In the genomic region with DNA sequence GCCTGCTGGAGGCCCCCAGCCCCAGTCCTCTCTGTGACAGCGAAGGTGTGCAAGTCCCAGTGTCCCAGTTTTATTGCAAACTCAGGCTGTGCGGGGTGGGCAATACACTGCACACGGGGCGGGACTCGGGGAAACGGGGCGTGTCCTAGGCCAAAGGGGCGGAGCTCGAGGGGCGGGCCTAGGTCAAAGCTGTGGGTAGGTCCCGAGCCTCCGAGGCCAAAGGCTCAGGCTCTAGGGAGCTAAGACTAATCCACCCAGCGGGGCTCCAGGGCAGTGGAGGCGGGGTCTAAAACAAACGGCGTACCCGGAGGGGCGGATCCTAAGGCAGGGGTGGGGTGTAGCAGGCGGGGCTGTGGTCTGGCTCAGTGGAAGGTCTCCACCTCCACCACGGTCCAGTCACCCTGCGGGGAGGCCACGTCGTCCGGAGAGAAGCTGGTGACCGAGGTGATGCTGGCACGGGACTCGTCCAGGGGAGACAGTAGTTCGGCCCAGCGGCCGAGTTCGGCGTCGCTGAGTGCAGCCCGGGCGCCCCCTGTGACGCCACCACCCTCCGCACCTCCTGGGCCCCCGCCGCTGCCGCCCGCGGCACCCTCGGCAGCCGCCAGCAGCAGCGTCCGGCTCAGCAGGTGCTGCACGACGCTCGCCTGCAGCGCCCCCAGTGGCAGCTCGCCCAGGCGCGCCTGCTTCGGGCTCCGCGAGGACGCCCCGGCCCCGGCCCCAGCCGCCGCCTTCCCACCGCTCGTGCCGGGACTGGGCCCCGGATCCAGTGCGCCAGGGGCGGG, we compare ENCODE assay signal across 8 cellular contexts. TPM values are rescaled to one million over a fixed set of nuclear protein-coding genes. Genes with fewer than 3 reads are reported as not detected.
A peak's percentile ranks its signal among the peaks of the same experiment; 100 is the strongest.
DNase-seq lines count a peak whose midpoint lies in the region; ATAC-seq, FAIRE-seq and TF ChIP-seq lines count a peak whose summit lies in the region.

No MANE protein-coding gene starts in this region.

- peak; percentile 39 for ATAC-seq in GM21717 (IDR thresholded peaks at IDR 0.05; ENCODE audit: unreplicated experiment)
- peak; percentile 85 for ATAC-seq in central memory CD8-positive, alpha-beta T cell (replicated peaks; ENCODE audit: extremely low read depth, poor library complexity, severe bottlenecking)
- peak; percentile 58 for ATAC-seq in HepG2

- H4K20me1 ChIP-seq in HepG2 (ENCODE audit: insufficient read depth, low read length): no peaks in the 10 kb centered on the region; the same call in 1 of the 2 replicates

- H3K27me3 Mint-ChIP-seq in central memory CD8-positive, alpha-beta T cell: peaks cover 47% of the 10 kb centered on the region

- H3K4me1 Mint-ChIP-seq in central memory CD8-positive, alpha-beta T cell: peaks cover 33% of the 10 kb centered on the region

- intact Hi-C loops in HepG2 (cut with micrococcal nuclease; ENCODE audit: unreplicated experiment): no loop called here

- H3K4me1 ChIP-seq in HepG2 (ENCODE audit: insufficient read depth, low read length): peaks cover 70% of the 10 kb centered on the region

- H2AFZ ChIP-seq in HepG2 (ENCODE audit: low read length): no peak overlapping the region

- no peaks in the 10 kb centered on the region for H3K9me3 ChIP-seq in HepG2 (ENCODE audit: low read length)

- H3K27ac ChIP-seq in HepG2 (ENCODE audit: extremely low read length, insufficient read depth, low read length): peak overlapping the region; percentile 78

- TF ChIP-seq EP300 in HepG2 (IDR thresholded peaks at IDR 0.05; ENCODE audit: low read depth in 2 of 2, low read length in 2 of 2) (no peak), HepG2 (CRISPR knock-in tag; IDR thresholded peaks at IDR 0.05; ENCODE audit: borderline replicate concordance) (no peak)

- TF ChIP-seq POLR2A in HepG2 (IDR thresholded peaks at IDR 0.05; ENCODE audit: insufficient read depth in 1 of 2, low read depth in 2 of 2, low read length in 2 of 2): peak; percentile 46 to 48; a peak in 3 of 4 replicates

- H3K9me3 Mint-ChIP-seq in central memory CD8-positive, alpha-beta T cell: peaks cover 9% of the 10 kb centered on the region

- DNase-seq in DMS53 treated with DMSO at 0.1 percent for 48 hours (lab: John Stamatoyannopoulos, UW; ENCODE audit: unreplicated experiment) (peak; percentile 55), KBM-7 (peak; percentile 92), HepG2 (ENCODE audit: low spot score) (peak; percentile 87), NCI-H2196 (lab: John Stamatoyannopoulos, UW; ENCODE audit: unreplicated experiment) (no peak)
- DNase-seq in activated CD4-positive, CD25-positive, alpha-beta regulatory T cell (lab: John Stamatoyannopoulos, UW): peak; percentile 58 to 78 (median 70)
- DNase-seq in central memory CD8-positive, alpha-beta T cell (ENCODE audit: low spot score in 2 of 2): peak; percentile 81 to 84
- peak; percentile 77 for DNase-seq in stimulated activated CD4-positive, alpha-beta T cell treated with anti-CD3 and anti-CD28 coated beads, Interleukin-4, amount 100 ng/mL, for 24 hours

- no peaks in the 10 kb centered on the region for H3K36me3 ChIP-seq in HepG2 (replicated peaks in 1 of 2; ENCODE audit: control insufficient read depth in 1 of 2, insufficient read depth in 2 of 2, low read length in 2 of 2)

- H3K36me3 Mint-ChIP-seq in central memory CD8-positive, alpha-beta T cell (ENCODE audit: insufficient read depth): peaks cover 6% of the 10 kb centered on the region

- H3K27me3 ChIP-seq in HepG2 (ENCODE audit: control insufficient read depth in 1 of 2, insufficient read depth in 2 of 2, low read length in 2 of 2): no peaks in the 10 kb centered on the region

- peak overlapping the region; percentile 53 to 74 (median 67) for H3K4me3 ChIP-seq in HepG2 (replicated peaks in 1 of 3; ENCODE audit: insufficient read depth in 1 of 3, low read depth in 2 of 3, low read length in 3 of 3)

- no CpG with 5 or more reads among the region's 67 CpGs for WGBS in HepG2 (ENCODE audit: low lambda C conversion rate)

- peak; percentile 83 for TF ChIP-seq RAD21 in HepG2 (CRISPR knock-in tag; IDR thresholded peaks at IDR 0.05)

- H3K4me3 Mint-ChIP-seq in central memory CD8-positive, alpha-beta T cell: peak overlapping the region; percentile 79

- H3K4me2 ChIP-seq in HepG2 (ENCODE audit: low read depth, low read length): peak overlapping the region; percentile 95

- in situ Hi-C loops in KBM-7 (cut with MboI; ENCODE audit: low pct_unique_long_range_greater_than_20kb, low sequenced_read_pairs): no loop called here
- in situ Hi-C loops in HepG2 (cut with HindIII; ENCODE audit: extremely low pct_ligation_motif_present, low pct_unique_long_range_greater_than_20kb): no loop called here

- TF ChIP-seq CTCF in HepG2 (CRISPR knock-in tag; IDR thresholded peaks at IDR 0.05): peak; percentile 70; the same call in 1 of the 2 replicates

- H3K27ac Mint-ChIP-seq in central memory CD8-positive, alpha-beta T cell (ENCODE audit: low read depth): peak overlapping the region; percentile 53

- POLR2A ChIA-PET in HepG2 (lab: Yijun Ruan, JAX): interaction anchor here (0.5 to 3.3 kb wide), 15 partner anchors 11 to 75 kb away, joined by 3 to 67 read pairs (median 4); a partner anchor contains a TSS

- FAIRE-seq in HepG2 (lab: Jason Lieb, UNC): peak; percentile 61

- CTCF ChIA-PET in HepG2 (lab: Yijun Ruan, JAX; ENCODE audit: low intra/inter-chr PET ratio, low total read pairs): interaction anchor here (1.2 to 1.8 kb wide), 3 partner anchors 16 to 56 kb away, joined by 3 to 4 read pairs (median 4); a partner anchor contains a TSS

- TSS peak; percentile 47 for BruUV-seq in HepG2 (replicated peaks; lab: Mats Ljungman, UMichigan)

- H3K9ac ChIP-seq in HepG2 (ENCODE audit: insufficient read depth, low read depth, low read length): peak overlapping the region; percentile 62

- H3K79me2 ChIP-seq in HepG2 (ENCODE audit: insufficient read depth, low read length): no peaks in the 10 kb centered on the region

RNA-seq across cellular contexts. Expression of a gene that starts 5.3 kb away (rescaled TPM):
- 0.07 TPM in 2 replicates for total RNA-seq in HepG2 (2016; rRNA removed; fragmentation: Illumina TruSeq; extraction: Trizol)
- total RNA-seq in HepG2 (2016; cell fraction: cytosol; rRNA removed; fragmentation: Illumina TruSeq; extraction: Trizol; ENCODE audit: low read depth): 0.30 TPM in 1 of 2 replicates, not detected in the other
- total RNA-seq in HepG2 (2016; cell fraction: insoluble cytoplasmic fraction; rRNA removed; fragmentation: Illumina TruSeq; extraction: Trizol): 0.09 and 0.30 TPM in 2 replicates
- 0.15 and 0.17 TPM in 2 replicates for total RNA-seq in HepG2 (2016; cell fraction: membrane; rRNA removed; fragmentation: Illumina TruSeq; extraction: Trizol)
- total RNA-seq in HepG2 (2016; cell fraction: nucleus; rRNA removed; fragmentation: Illumina TruSeq; extraction: Trizol): 0.09 and 0.22 TPM in 2 replicates
- 0.17 TPM in 2 replicates for polyA plus RNA-seq in HepG2 (2011; rRNA removed)
- 0.05 and 0.13 TPM in 2 replicates for polyA plus RNA-seq in HepG2 (2011; cell fraction: cytosol; rRNA removed)
- polyA plus RNA-seq in HepG2 (2011; cell fraction: nucleus; rRNA removed): 0.73 and 1.3 TPM in 2 replicates
- 1.5 and 1.8 TPM in 2 replicates for polyA plus RNA-seq in HepG2 (2012)
- 0.23 and 0.25 TPM in 2 replicates for polyA plus RNA-seq in HepG2 (2016; cell fraction: cytosol; fragmentation: Illumina TruSeq; extraction: Trizol; ENCODE audit: low read depth)
- 0.54 and 0.83 TPM in 2 replicates for polyA plus RNA-seq in HepG2 (2016; cell fraction: insoluble cytoplasmic fraction; fragmentation: Illumina TruSeq; extraction: Trizol; ENCODE audit: low read depth)
- 0.34 and 0.41 TPM in 2 replicates for polyA plus RNA-seq in HepG2 (2016; cell fraction: membrane; fragmentation: Illumina TruSeq; extraction: Trizol; ENCODE audit: low read depth)
- polyA plus RNA-seq in HepG2 (2016; cell fraction: nucleus; fragmentation: Illumina TruSeq; extraction: Trizol; ENCODE audit: insufficient read depth, low read depth): 1.3 and 1.5 TPM in 2 replicates
- polyA minus RNA-seq in HepG2 (2011; rRNA and poly(A)+ RNA removed; ENCODE audit: low replicate concordance): 0.34 TPM in 1 of 2 replicates, not detected in the other
- 0.97 and 1.1 TPM in 2 replicates for polyA minus RNA-seq in HepG2 (2011; cell fraction: cytosol; rRNA and poly(A)+ RNA removed)
- 0.25 and 0.26 TPM in 2 replicates for polyA minus RNA-seq in HepG2 (2011; cell fraction: nucleus; rRNA and poly(A)+ RNA removed)

RNA-seq across cellular contexts. Expression of a gene that starts 19.4 kb away (rescaled TPM):
- total RNA-seq in HepG2 (2016; rRNA removed; fragmentation: Illumina TruSeq; extraction: Trizol): 4.0 and 8.0 TPM in 2 replicates
- 0.97 and 1.0 TPM in 2 replicates for total RNA-seq in HepG2 (2016; cell fraction: cytosol; rRNA removed; fragmentation: Illumina TruSeq; extraction: Trizol; ENCODE audit: low read depth)
- 4.0 and 9.1 TPM in 2 replicates for total RNA-seq in HepG2 (2016; cell fraction: insoluble cytoplasmic fraction; rRNA removed; fragmentation: Illumina TruSeq; extraction: Trizol)
- 2.2 and 3.4 TPM in 2 replicates for total RNA-seq in HepG2 (2016; cell fraction: membrane; rRNA removed; fragmentation: Illumina TruSeq; extraction: Trizol)
- 7.5 and 8.2 TPM in 2 replicates for total RNA-seq in HepG2 (2016; cell fraction: nucleus; rRNA removed; fragmentation: Illumina TruSeq; extraction: Trizol)
- polyA plus RNA-seq in HepG2 (2011; rRNA removed): 10.3 and 14.6 TPM in 2 replicates
- polyA plus RNA-seq in HepG2 (2011; cell fraction: cytosol; rRNA removed): 6.6 and 7.8 TPM in 2 replicates
- polyA plus RNA-seq in HepG2 (2011; cell fraction: nucleus; rRNA removed): 7.6 and 8.4 TPM in 2 replicates
- polyA plus RNA-seq in HepG2 (2012): 10.1 and 12.0 TPM in 2 replicates
- polyA plus RNA-seq in HepG2 (2016; cell fraction: cytosol; fragmentation: Illumina TruSeq; extraction: Trizol; ENCODE audit: low read depth): 0.41 and 0.42 TPM in 2 replicates
- 2.8 and 3.6 TPM in 2 replicates for polyA plus RNA-seq in HepG2 (2016; cell fraction: insoluble cytoplasmic fraction; fragmentation: Illumina TruSeq; extraction: Trizol; ENCODE audit: low read depth)
- polyA plus RNA-seq in HepG2 (2016; cell fraction: membrane; fragmentation: Illumina TruSeq; extraction: Trizol; ENCODE audit: low read depth): 0.65 and 1.00 TPM in 2 replicates
- 8.0 and 10.3 TPM in 2 replicates for polyA plus RNA-seq in HepG2 (2016; cell fraction: nucleus; fragmentation: Illumina TruSeq; extraction: Trizol; ENCODE audit: insufficient read depth, low read depth)
- 13.5 and 26.2 TPM in 2 replicates for polyA minus RNA-seq in HepG2 (2011; rRNA and poly(A)+ RNA removed; ENCODE audit: low replicate concordance)
- 10.5 and 13.4 TPM in 2 replicates for polyA minus RNA-seq in HepG2 (2011; cell fraction: cytosol; rRNA and poly(A)+ RNA removed)
- polyA minus RNA-seq in HepG2 (2011; cell fraction: nucleus; rRNA and poly(A)+ RNA removed): 5.5 and 7.0 TPM in 2 replicates

RNA-seq across cellular contexts. Expression of a gene that starts 34.8 kb away (rescaled TPM):
- total RNA-seq in HepG2 (2016; rRNA removed; fragmentation: Illumina TruSeq; extraction: Trizol): 8.7 and 10.8 TPM in 2 replicates
- 3.9 and 4.1 TPM in 2 replicates for total RNA-seq in HepG2 (2016; cell fraction: cytosol; rRNA removed; fragmentation: Illumina TruSeq; extraction: Trizol; ENCODE audit: low read depth)
- total RNA-seq in HepG2 (2016; cell fraction: insoluble cytoplasmic fraction; rRNA removed; fragmentation: Illumina TruSeq; extraction: Trizol): 7.6 and 11.7 TPM in 2 replicates
- total RNA-seq in HepG2 (2016; cell fraction: membrane; rRNA removed; fragmentation: Illumina TruSeq; extraction: Trizol): 11.5 and 13.1 TPM in 2 replicates
- 8.3 and 8.5 TPM in 2 replicates for total RNA-seq in HepG2 (2016; cell fraction: nucleus; rRNA removed; fragmentation: Illumina TruSeq; extraction: Trizol)
- polyA plus RNA-seq in HepG2 (2011; rRNA removed): 9.0 and 14.8 TPM in 2 replicates
- 8.8 and 11.2 TPM in 2 replicates for polyA plus RNA-seq in HepG2 (2011; cell fraction: cytosol; rRNA removed)
- polyA plus RNA-seq in HepG2 (2011; cell fraction: nucleus; rRNA removed): 42.0 and 50.6 TPM in 2 replicates
- 17.3 and 19.9 TPM in 2 replicates for polyA plus RNA-seq in HepG2 (2012)
- 3.9 and 4.4 TPM in 2 replicates for polyA plus RNA-seq in HepG2 (2016; cell fraction: cytosol; fragmentation: Illumina TruSeq; extraction: Trizol; ENCODE audit: low read depth)
- 10.5 and 15.1 TPM in 2 replicates for polyA plus RNA-seq in HepG2 (2016; cell fraction: insoluble cytoplasmic fraction; fragmentation: Illumina TruSeq; extraction: Trizol; ENCODE audit: low read depth)
- polyA plus RNA-seq in HepG2 (2016; cell fraction: membrane; fragmentation: Illumina TruSeq; extraction: Trizol; ENCODE audit: low read depth): 8.5 and 10.6 TPM in 2 replicates
- 25.7 and 31.5 TPM in 2 replicates for polyA plus RNA-seq in HepG2 (2016; cell fraction: nucleus; fragmentation: Illumina TruSeq; extraction: Trizol; ENCODE audit: insufficient read depth, low read depth)
- polyA minus RNA-seq in HepG2 (2011; rRNA and poly(A)+ RNA removed; ENCODE audit: low replicate concordance): 17.6 and 23.5 TPM in 2 replicates
- polyA minus RNA-seq in HepG2 (2011; cell fraction: cytosol; rRNA and poly(A)+ RNA removed): 10.0 and 13.0 TPM in 2 replicates
- polyA minus RNA-seq in HepG2 (2011; cell fraction: nucleus; rRNA and poly(A)+ RNA removed): 11.2 and 11.7 TPM in 2 replicates

RNA-seq across cellular contexts. Expression of a gene that starts 38.8 kb away (rescaled TPM):
- total RNA-seq in HepG2 (2016; rRNA removed; fragmentation: Illumina TruSeq; extraction: Trizol): 1.3 and 1.7 TPM in 2 replicates
- total RNA-seq in HepG2 (2016; cell fraction: cytosol; rRNA removed; fragmentation: Illumina TruSeq; extraction: Trizol; ENCODE audit: low read depth): 0.61 and 0.62 TPM in 2 replicates
- 1.1 and 1.6 TPM in 2 replicates for total RNA-seq in HepG2 (2016; cell fraction: insoluble cytoplasmic fraction; rRNA removed; fragmentation: Illumina TruSeq; extraction: Trizol)
- total RNA-seq in HepG2 (2016; cell fraction: membrane; rRNA removed; fragmentation: Illumina TruSeq; extraction: Trizol): 1.6 and 1.7 TPM in 2 replicates
- total RNA-seq in HepG2 (2016; cell fraction: nucleus; rRNA removed; fragmentation: Illumina TruSeq; extraction: Trizol): 1.2 and 1.7 TPM in 2 replicates
- polyA plus RNA-seq in HepG2 (2011; rRNA removed): 2.4 and 3.1 TPM in 2 replicates
- polyA plus RNA-seq in HepG2 (2011; cell fraction: cytosol; rRNA removed): 2.1 and 2.9 TPM in 2 replicates
- 8.0 and 8.2 TPM in 2 replicates for polyA plus RNA-seq in HepG2 (2011; cell fraction: nucleus; rRNA removed)
- 3.2 TPM in 2 replicates for polyA plus RNA-seq in HepG2 (2012)
- 0.58 and 0.84 TPM in 2 replicates for polyA plus RNA-seq in HepG2 (2016; cell fraction: cytosol; fragmentation: Illumina TruSeq; extraction: Trizol; ENCODE audit: low read depth)
- polyA plus RNA-seq in HepG2 (2016; cell fraction: insoluble cytoplasmic fraction; fragmentation: Illumina TruSeq; extraction: Trizol; ENCODE audit: low read depth): 1.7 and 2.0 TPM in 2 replicates
- polyA plus RNA-seq in HepG2 (2016; cell fraction: membrane; fragmentation: Illumina TruSeq; extraction: Trizol; ENCODE audit: low read depth): 1.4 and 1.6 TPM in 2 replicates
- 3.6 and 4.8 TPM in 2 replicates for polyA plus RNA-seq in HepG2 (2016; cell fraction: nucleus; fragmentation: Illumina TruSeq; extraction: Trizol; ENCODE audit: insufficient read depth, low read depth)
- polyA minus RNA-seq in HepG2 (2011; rRNA and poly(A)+ RNA removed; ENCODE audit: low replicate concordance): 6.3 and 14.8 TPM in 2 replicates
- 1.1 and 1.3 TPM in 2 replicates for polyA minus RNA-seq in HepG2 (2011; cell fraction: cytosol; rRNA and poly(A)+ RNA removed)
- 1.9 and 2.9 TPM in 2 replicates for polyA minus RNA-seq in HepG2 (2011; cell fraction: nucleus; rRNA and poly(A)+ RNA removed)

RNA-seq across cellular contexts. Expression of a gene that starts 45.8 kb away (rescaled TPM):
- total RNA-seq in HepG2 (2016; rRNA removed; fragmentation: Illumina TruSeq; extraction: Trizol): 0.83 and 1.0 TPM in 2 replicates
- total RNA-seq in HepG2 (2016; cell fraction: cytosol; rRNA removed; fragmentation: Illumina TruSeq; extraction: Trizol; ENCODE audit: low read depth): 3.2 and 3.7 TPM in 2 replicates
- total RNA-seq in HepG2 (2016; cell fraction: insoluble cytoplasmic fraction; rRNA removed; fragmentation: Illumina TruSeq; extraction: Trizol): 0.56 and 1.1 TPM in 2 replicates
- total RNA-seq in HepG2 (2016; cell fraction: membrane; rRNA removed; fragmentation: Illumina TruSeq; extraction: Trizol): 1.6 and 2.1 TPM in 2 replicates
- 0.81 TPM in 1 of 2 replicates, not detected in the other for total RNA-seq in HepG2 (2016; cell fraction: nucleus; rRNA removed; fragmentation: Illumina TruSeq; extraction: Trizol)
- polyA plus RNA-seq in HepG2 (2011; rRNA removed): 0.14 and 0.20 TPM in 2 replicates
- 0.25 and 0.55 TPM in 2 replicates for polyA plus RNA-seq in HepG2 (2011; cell fraction: cytosol; rRNA removed)
- 1.0 and 1.6 TPM in 2 replicates for polyA plus RNA-seq in HepG2 (2011; cell fraction: nucleus; rRNA removed)
- 0.25 and 0.69 TPM in 2 replicates for polyA plus RNA-seq in HepG2 (2012)
- 7.2 and 8.1 TPM in 2 replicates for polyA plus RNA-seq in HepG2 (2016; cell fraction: cytosol; fragmentation: Illumina TruSeq; extraction: Trizol; ENCODE audit: low read depth)
- 0.49 and 1.4 TPM in 2 replicates for polyA plus RNA-seq in HepG2 (2016; cell fraction: insoluble cytoplasmic fraction; fragmentation: Illumina TruSeq; extraction: Trizol; ENCODE audit: low read depth)
- 4.1 and 4.2 TPM in 2 replicates for polyA plus RNA-seq in HepG2 (2016; cell fraction: membrane; fragmentation: Illumina TruSeq; extraction: Trizol; ENCODE audit: low read depth)
- polyA plus RNA-seq in HepG2 (2016; cell fraction: nucleus; fragmentation: Illumina TruSeq; extraction: Trizol; ENCODE audit: insufficient read depth, low read depth): 0.90 and 1.3 TPM in 2 replicates
- polyA minus RNA-seq in HepG2 (2011; rRNA and poly(A)+ RNA removed; ENCODE audit: low replicate concordance): 0.30 and 1.5 TPM in 2 replicates
- not detected in 2 replicates for polyA minus RNA-seq in HepG2 (2011; cell fraction: cytosol; rRNA and poly(A)+ RNA removed)
- polyA minus RNA-seq in HepG2 (2011; cell fraction: nucleus; rRNA and poly(A)+ RNA removed): not detected in 2 replicates
